14 cellular contexts compared by ENCODE assay signal in the genomic region with DNA sequence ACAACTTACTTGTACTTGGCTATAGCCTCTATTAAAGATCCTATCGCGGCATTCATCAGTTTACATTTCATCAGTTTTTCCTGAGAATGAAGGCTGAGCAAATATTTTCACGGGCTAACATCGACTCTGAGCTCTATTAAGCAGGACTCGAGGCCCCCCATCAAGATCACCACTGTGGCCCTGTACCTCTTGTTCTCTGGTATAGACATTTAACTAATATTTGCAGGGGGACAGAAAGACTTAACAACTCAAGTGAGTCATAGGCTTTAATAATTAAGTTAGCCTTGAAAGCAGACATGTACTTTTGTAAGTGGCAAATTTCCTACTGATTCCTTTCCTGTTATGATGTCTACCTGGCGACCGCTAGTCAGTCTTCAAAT. TPM values are rescaled to one million over a fixed set of nuclear protein-coding genes. Genes with fewer than 3 reads are reported as not detected.
DNase-seq lines count a peak whose midpoint lies in the region; ATAC-seq and TF ChIP-seq lines count a peak whose summit lies in the region.
"Had no signal": no experiment of that assay in that cellular context is flagged by ENCODE, and none has a peak within 500 bp of the region (broad histone marks: within the 10 kb centered on the region; RNA-seq: fewer than 3 reads in every experiment).

No MANE protein-coding gene starts in this region.

- H3K9ac ChIP-seq in mesendoderm (ENCODE audit: low read length): no peak overlapping the region

- H3K4me1 Mint-ChIP-seq in MCF 10A (ENCODE audit: insufficient read depth, unreplicated experiment) (peaks cover 30% of the 10 kb centered on the region), chondrocyte (ENCODE audit: low read depth) (peaks cover 61% of the 10 kb centered on the region), type B pancreatic cell (ENCODE audit: unreplicated experiment) (peaks cover 48% of the 10 kb centered on the region)

- no peaks in the 10 kb centered on the region for H3K9me3 Mint-ChIP-seq in MCF 10A (ENCODE audit: unreplicated experiment)
- no peaks in the 10 kb centered on the region for H3K9me3 Mint-ChIP-seq in chondrocyte (ENCODE audit: low read depth)
- H3K9me3 Mint-ChIP-seq in type B pancreatic cell: no peaks in the 10 kb centered on the region

- DNase-seq in MCF 10A (ENCODE audit: unreplicated experiment): no peak
- DNase-seq in breast epithelium (ENCODE audit: low spot score in 2 of 2): no peak
- no peak for DNase-seq in chondrocyte (ENCODE audit: low spot score)
- no peak for DNase-seq in mesendoderm
- DNase-seq in type B pancreatic cell (ENCODE audit: extremely low spot score, unreplicated experiment): no peak
- DNase-seq in activated CD4-positive, alpha-beta T cell treated with anti-CD3 and anti-CD28 coated beads for 1 hour: no peak
- no peak for DNase-seq in NCI-H2029 treated with DMSO at 0.1 percent for 48 hours (lab: John Stamatoyannopoulos, UW)
- DNase-seq: activated naive CD4-positive, alpha-beta T cell; central memory CD4-positive, alpha-beta T cell; heart right ventricle; NCI-H1048; stimulated activated CD4-positive, alpha-beta T cell treated with anti-CD3 and anti-CD28 coated beads, Interleukin-12 subunit alpha, Interleukin-12 subunit beta, amount 100 ng/mL, for 4 hours; WERI-Rb-1 had no signal

- H3K27me3 ChIP-seq in breast epithelium (no peaks in the 10 kb centered on the region), mesendoderm (ENCODE audit: insufficient read depth, low read length, poor library complexity) (no peaks in the 10 kb centered on the region)
- H3K27me3 ChIP-seq: heart right ventricle had no signal

- peak overlapping the region; percentile 84 for H3K18ac ChIP-seq in mesendoderm (ENCODE audit: low read length)

- no peaks in the 10 kb centered on the region for H3K36me3 ChIP-seq in breast epithelium
- no peaks in the 10 kb centered on the region for H3K36me3 ChIP-seq in mesendoderm (ENCODE audit: control insufficient read depth, insufficient read depth, low read length)
- H3K36me3 ChIP-seq: heart right ventricle, WERI-Rb-1 had no signal

- H2BK15ac ChIP-seq in mesendoderm (replicated peaks; ENCODE audit: low read depth): no peak overlapping the region

- WGBS in mesendoderm (ENCODE audit: extremely low coverage, insufficient coverage, low lambda C conversion rate): no CpG with 5 or more reads among the region's 7 CpGs

- BruUV-seq in MCF 10A (replicated peaks; lab: Mats Ljungman, UMichigan): no TSS peak

- H3K4me3 ChIP-seq in breast epithelium (no peak overlapping the region), mesendoderm (ENCODE audit: low read length) (no peak overlapping the region)
- H3K4me3 ChIP-seq: heart right ventricle had no signal

- H2AK5ac ChIP-seq in mesendoderm (ENCODE audit: low read length): no peak overlapping the region

- H3K36me3 Mint-ChIP-seq in MCF 10A (ENCODE audit: insufficient read depth, unreplicated experiment): no peaks in the 10 kb centered on the region
- no peaks in the 10 kb centered on the region for H3K36me3 Mint-ChIP-seq in chondrocyte (ENCODE audit: low read depth)
- no peaks in the 10 kb centered on the region for H3K36me3 Mint-ChIP-seq in type B pancreatic cell

- H3K9me3 ChIP-seq in breast epithelium: no peaks in the 10 kb centered on the region
- H3K9me3 ChIP-seq: heart right ventricle had no signal

- POLR2A ChIA-PET in MCF 10A (lab: Yijun Ruan, JAX): interaction anchor here (0.7 to 1.2 kb wide), 3 partner anchors 10 to 160 kb away, joined by 3 to 5 read pairs (median 5); no protein-coding TSS in a partner anchor

- H3K27ac Mint-ChIP-seq in MCF 10A (ENCODE audit: low read depth, unreplicated experiment) (peak overlapping the region; percentile 23), chondrocyte (ENCODE audit: unreplicated experiment) (peak overlapping the region; percentile 58), type B pancreatic cell (peak overlapping the region; percentile 61)

- H2BK120ac ChIP-seq in mesendoderm (ENCODE audit: low read depth, low read length): no peak overlapping the region

- peak overlapping the region in 1 of 2 donors; percentile 20 for H3K27ac ChIP-seq in breast epithelium
- H3K27ac ChIP-seq in mesendoderm (ENCODE audit: low read depth, low read length): no peak overlapping the region
- H3K27ac ChIP-seq: WERI-Rb-1 had no signal

- H4K8ac ChIP-seq in mesendoderm (ENCODE audit: low read depth, low read length): no peak overlapping the region

- ATAC-seq in GM18868 (IDR thresholded peaks at IDR 0.05; ENCODE audit: unreplicated experiment): no peak

- CTCF ChIA-PET in MCF 10A (lab: Yijun Ruan, JAX): interaction anchor here (0.7 to 0.8 kb wide), 2 partner anchors 10 to 16 kb away, joined by 3 read pairs; no protein-coding TSS in a partner anchor

- TF ChIP-seq CTCF in MCF 10A (IDR thresholded peaks at IDR 0.05; ENCODE audit: unreplicated experiment) (no peak), breast epithelium (IDR thresholded peaks at IDR 0.05) (no peak), chondrocyte (IDR thresholded peaks at IDR 0.05) (no peak), type B pancreatic cell (conservative IDR thresholded peaks at IDR 0.05) (no peak)

- H3K4me1 ChIP-seq in breast epithelium (peaks cover 0 to 4% of the 10 kb centered on the region in 2 donors), mesendoderm (ENCODE audit: control insufficient read depth, low read depth, low read length) (peaks cover 19% of the 10 kb centered on the region)

- H3K79me1 ChIP-seq in mesendoderm (ENCODE audit: low read length): peaks cover 17% of the 10 kb centered on the region

- peaks cover 34% of the 10 kb centered on the region for H3K79me2 ChIP-seq in mesendoderm (ENCODE audit: control insufficient read depth, insufficient read depth, low read length)

- H3K27me3 Mint-ChIP-seq in MCF 10A (ENCODE audit: insufficient read depth, unreplicated experiment) (no peaks in the 10 kb centered on the region), chondrocyte (ENCODE audit: low read depth) (no peaks in the 10 kb centered on the region), type B pancreatic cell (no peaks in the 10 kb centered on the region)

- H3K4ac ChIP-seq in mesendoderm (ENCODE audit: low read depth, low read length): no peak overlapping the region

- H3K4me2 ChIP-seq in mesendoderm (ENCODE audit: low read length): no peak overlapping the region

- intact Hi-C loops in MCF 10A (cut with micrococcal nuclease): no loop called here
- intact Hi-C loops in breast epithelium (cut with DNase I; ENCODE audit: low total_unique reads): no loop called here

- TF ChIP-seq POLR2A in breast epithelium (IDR thresholded peaks at IDR 0.05): no peak

- no peak overlapping the region for H4K5ac ChIP-seq in mesendoderm (ENCODE audit: low read length)

- H3K4me3 Mint-ChIP-seq in MCF 10A (ENCODE audit: unreplicated experiment): no peak overlapping the region
- H3K4me3 Mint-ChIP-seq in chondrocyte (ENCODE audit: unreplicated experiment): no peak overlapping the region
- peak overlapping the region; percentile 27 for H3K4me3 Mint-ChIP-seq in type B pancreatic cell

- H3K23ac ChIP-seq in mesendoderm (ENCODE audit: low read length): no peak overlapping the region

- no peak overlapping the region for H3K56ac ChIP-seq in mesendoderm (ENCODE audit: low read length)

- H2BK5ac ChIP-seq in mesendoderm (ENCODE audit: low read length): no peak overlapping the region

RNA-seq across cellular contexts. Expression of gene DOCK4, which starts 45.4 kb away (rescaled TPM):
- total RNA-seq in MCF 10A (2022): 28.0 and 31.4 TPM in 2 replicates
- 10 to 100 TPM; 31.7 to 43.3 (median 41.9) TPM for total RNA-seq in breast epithelium
- total RNA-seq in chondrocyte: 43.0 to 102 TPM (median 48.8 TPM) in 3 replicates
- polyA plus RNA-seq in mesendoderm (2013, experiment 1 of 2): 10.0 TPM
- 11.5 TPM for polyA plus RNA-seq in mesendoderm (2013, experiment 2 of 2)
- 14.7 and 24.6 TPM in 2 replicates for total RNA-seq in type B pancreatic cell (ENCODE audit: low replicate concordance)

RNA-seq across cellular contexts. Expression of gene ZNF277, which starts 45.7 kb away (rescaled TPM):
- total RNA-seq in MCF 10A (2022) (17.1 and 19.9 TPM in 2 replicates), breast epithelium (10 to 100 TPM; 30.8 to 38.3 (median 34.2) TPM), chondrocyte (15.5 to 18.8 TPM (median 16.2 TPM) in 3 replicates), type B pancreatic cell (ENCODE audit: low replicate concordance) (20.0 and 21.4 TPM in 2 replicates)
- polyA plus RNA-seq in mesendoderm (2013, experiment 1 of 2): 12.9 TPM
- polyA plus RNA-seq in mesendoderm (2013, experiment 2 of 2): 11.7 TPM
